1 cellular context compared by ENCODE assay signal in genomic region chr19:10486551-10486950, GRCh38.
TF ChIP-seq lines count a peak whose summit lies in the region.

No MANE protein-coding gene starts in this region.

TF ChIP-seq in WTC11, 78 proteins besides CTCF, POLR2A, EP300 and RAD21 (continued from another document):
- TF ChIP-seq ARID4B (CRISPR knock-in tag; IDR thresholded peaks at IDR 0.05; ENCODE audit: borderline replicate concordance): no peak
